ENCODE assay signal across 20 cellular contexts in the genomic region with DNA sequence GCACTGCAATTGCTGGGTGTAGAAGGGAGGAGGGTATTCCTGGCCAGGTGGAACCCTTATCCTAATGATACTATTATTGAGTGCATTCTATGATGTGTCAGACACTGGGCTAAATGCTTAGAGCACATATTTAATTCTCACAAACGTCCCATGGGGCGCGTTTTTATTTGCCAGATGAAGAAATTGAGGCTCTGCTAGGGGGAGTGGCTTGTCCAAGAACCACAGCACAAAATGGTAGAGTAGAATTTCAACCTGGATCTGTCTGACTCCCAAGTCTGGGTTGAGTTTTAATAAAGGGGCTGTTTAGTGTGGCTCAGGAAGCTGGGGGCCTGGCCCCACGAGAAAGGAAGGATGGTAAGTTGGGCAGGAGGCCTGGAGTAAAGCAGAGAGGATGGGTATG.
DNase-seq lines count a peak whose midpoint lies in the region; ATAC-seq and TF ChIP-seq lines count a peak whose summit lies in the region.
"Had no signal": no experiment of that assay in that cellular context is flagged by ENCODE, and none has a peak within 500 bp of the region (broad histone marks: within the 10 kb centered on the region; RNA-seq: fewer than 3 reads in every experiment).

No MANE protein-coding gene starts in this region.

- H3K4me3 ChIP-seq in cardiac muscle cell (no peak overlapping the region), sigmoid colon (no peak overlapping the region)
- H3K4me3 ChIP-seq in BLaER1 treated with 17β-estradiol and CSF1 and Interleukin-3, amounts not matched to agents 10 nM and 100 nM = no peak overlapping the region

- H3K9me3 Mint-ChIP-seq in natural killer cell = no peaks in the 10 kb centered on the region
- H3K9me3 Mint-ChIP-seq: CD4-positive, CD25-positive, alpha-beta regulatory T cell; CD8-positive, alpha-beta memory T cell; H9; IgD-negative memory B cell had no signal

- H3K9me3 ChIP-seq in cardiac muscle cell (ENCODE audit: low read depth) = no peaks in the 10 kb centered on the region
- no peaks in the 10 kb centered on the region for H3K9me3 ChIP-seq in BLaER1 treated with 17β-estradiol and CSF1 and Interleukin-3, amounts not matched to agents 10 nM and 100 nM (replicated peaks in 1 of 11)
- no peaks in the 10 kb centered on the region for H3K9me3 ChIP-seq in sigmoid colon

- peaks cover 20% of the 10 kb centered on the region for H3K4me1 ChIP-seq in cardiac muscle cell (ENCODE audit: low read depth)
- H3K4me1 ChIP-seq in BLaER1 treated with 17β-estradiol and CSF1 and Interleukin-3, amounts not matched to agents 10 nM and 100 nM = peaks cover 11 to 45% (median 36%) of the 10 kb centered on the region in 10 experiments
- H3K4me1 ChIP-seq in sigmoid colon = peaks cover 0 to 10% (median 3%) of the 10 kb centered on the region in 4 donors

- no peak for ATAC-seq in Right ventricle myocardium inferior
- no peak for ATAC-seq in esophagus mucosa
- no peak for ATAC-seq in natural killer cell
- ATAC-seq: HepG2 had no signal

- H3K27me3 Mint-ChIP-seq in natural killer cell (ENCODE audit: low read depth in 2 of 2) = peaks cover 0 to 7% of the 10 kb centered on the region in 2 donors
- H3K27me3 Mint-ChIP-seq: CD4-positive, CD25-positive, alpha-beta regulatory T cell had no signal

- WGBS in sigmoid colon, 2 donors = 68 to 75% methylated on average over 4 of the region's 4 CpGs

- peaks cover 0 to 8% (median 0%) of the 10 kb centered on the region in 11 experiments; a peak in 2 of 22 replicates for H4K20me1 ChIP-seq in BLaER1 treated with 17β-estradiol and CSF1 and Interleukin-3, amounts not matched to agents 10 nM and 100 nM

- no peak overlapping the region for H3K4me3 Mint-ChIP-seq in natural killer cell
- H3K4me3 Mint-ChIP-seq: CD4-positive, CD25-positive, alpha-beta regulatory T cell; CD8-positive, alpha-beta memory T cell; H9; IgD-negative memory B cell had no signal

- no peak for TF ChIP-seq POLR2A in sigmoid colon (IDR thresholded peaks at IDR 0.05)

- H3K36me3 Mint-ChIP-seq in natural killer cell = no peaks in the 10 kb centered on the region
- H3K36me3 Mint-ChIP-seq: CD4-positive, CD25-positive, alpha-beta regulatory T cell; CD8-positive, alpha-beta memory T cell; IgD-negative memory B cell had no signal

- TF ChIP-seq CTCF in cardiac muscle cell (IDR thresholded peaks at IDR 0.05; ENCODE audit: low read depth, low read length) (no peak), sigmoid colon (IDR thresholded peaks at IDR 0.05) (no peak), natural killer cell (IDR thresholded peaks at IDR 0.05) (no peak)

- H3K27me3 ChIP-seq in cardiac muscle cell = no peaks in the 10 kb centered on the region
- no peaks in the 10 kb centered on the region for H3K27me3 ChIP-seq in BLaER1 treated with 17β-estradiol and CSF1 and Interleukin-3, amounts not matched to agents 10 nM and 100 nM
- no peaks in the 10 kb centered on the region for H3K27me3 ChIP-seq in sigmoid colon

- no peak overlapping the region for H3K9ac ChIP-seq in BLaER1 treated with 17β-estradiol and CSF1 and Interleukin-3, amounts not matched to agents 10 nM and 100 nM

- TF ChIP-seq EP300 in sigmoid colon (IDR thresholded peaks at IDR 0.05) = no peak

- H3K36me3 ChIP-seq in cardiac muscle cell (no peaks in the 10 kb centered on the region), sigmoid colon (no peaks in the 10 kb centered on the region)
- no peaks in the 10 kb centered on the region for H3K36me3 ChIP-seq in BLaER1 treated with 17β-estradiol and CSF1 and Interleukin-3, amounts not matched to agents 10 nM and 100 nM

- intact Hi-C loops in Right ventricle myocardium inferior (cut with DNase I) (no loop called here), sigmoid colon (cut with DNase I) (no loop called here), natural killer cell (cut with micrococcal nuclease) (no loop called here)

- peak overlapping the region in 8 of 11 experiments; percentile 39 to 69 (median 59); a peak in 13 of 22 replicates for H3K4me2 ChIP-seq in BLaER1 treated with 17β-estradiol and CSF1 and Interleukin-3, amounts not matched to agents 10 nM and 100 nM

- no peaks in the 10 kb centered on the region for H3K4me1 Mint-ChIP-seq in natural killer cell
- H3K4me1 Mint-ChIP-seq: CD4-positive, CD25-positive, alpha-beta regulatory T cell; CD8-positive, alpha-beta memory T cell; IgD-negative memory B cell had no signal

- no peak for DNase-seq in cardiac muscle cell (ENCODE audit: low read depth in 1 of 2, low spot score in 1 of 2)
- no peak for DNase-seq in Right ventricle myocardium inferior (ENCODE audit: missing footprints)
- DNase-seq in mesenteric fat pad (ENCODE audit: low spot score) = peak; percentile 41
- DNase-seq in sigmoid colon = peak; percentile 4
- DNase-seq in natural killer cell = no peak
- no peak for DNase-seq in NCI-H2171 treated with DMSO at 0.1 percent for 48 hours (lab: John Stamatoyannopoulos, UW)
- DNase-seq: ACHN; AML-193; C1 segment of cervical spinal cord; CD4-positive, CD25-positive, alpha-beta regulatory T cell; CD8-positive, alpha-beta memory T cell; COR-L47; DMS 273 treated with DMSO at 0.1 percent for 48 hours; DMS53; DND-41; H9 had no signal

- H3K27ac ChIP-seq in cardiac muscle cell (peak overlapping the region; percentile 74), sigmoid colon (no peak overlapping the region)
- no peak overlapping the region for H3K27ac ChIP-seq in BLaER1 treated with 17β-estradiol and CSF1 and Interleukin-3, amounts not matched to agents 10 nM and 100 nM

- H3K27ac Mint-ChIP-seq in natural killer cell = no peak overlapping the region
- H3K27ac Mint-ChIP-seq: CD4-positive, CD25-positive, alpha-beta regulatory T cell; CD8-positive, alpha-beta memory T cell; H9; IgD-negative memory B cell had no signal

Comparison
In these comparisons a context has a peak if more than half of its experiments do, and no peak if none do; other contexts are left out.
1. DNase-seq: peak in mesenteric fat pad (single experiment) and sigmoid colon (single experiment); none in cardiac muscle cell (0 of 2), Right ventricle myocardium inferior (single experiment), natural killer cell (single experiment) and NCI-H2171 treated with DMSO at 0.1 percent for 48 hours (single experiment).